Comparison of ENCODE assay signal across 6 cellular contexts in genomic region chr10:60200682-60201053, GRCh38.
"Had no signal": no experiment of that assay in that cellular context is flagged by ENCODE, and none has a peak within 500 bp of the region (broad histone marks: within the 10 kb centered on the region; RNA-seq: fewer than 3 reads in every experiment).

No MANE protein-coding gene starts in this region.

- DNase-seq: H9, HCEC 1CT, IMR-90, KG1 had no signal

- ATAC-seq: K562 had no signal

- H3K4me2 ChIP-seq: GM23338 had no signal

- H3K4me3 ChIP-seq: GM23338, K562 had no signal

- H2AFZ ChIP-seq: GM23338 had no signal
